ENCODE assay signal across 27 cellular contexts in the genomic region with DNA sequence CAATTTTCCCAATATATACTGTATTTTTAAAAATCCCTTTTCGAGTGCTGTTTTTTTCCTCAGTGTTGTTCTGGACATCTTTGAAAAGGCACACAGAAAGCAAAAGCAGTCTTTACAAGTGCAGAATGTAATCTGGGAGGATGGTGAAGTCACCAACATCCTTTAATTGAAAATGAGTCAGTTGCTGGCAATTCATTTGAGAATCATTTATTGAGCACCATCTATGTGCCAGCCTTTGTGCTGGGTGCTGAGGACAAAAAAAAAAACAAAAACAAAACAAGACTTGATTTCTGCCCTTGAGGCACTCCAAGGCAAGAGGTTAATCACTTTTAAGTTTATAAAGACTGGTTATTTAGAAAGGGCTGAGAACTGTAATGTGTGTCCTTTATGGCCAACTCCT.
"Had no signal": no experiment of that assay in that cellular context is flagged by ENCODE, and none has a peak within 500 bp of the region (broad histone marks: within the 10 kb centered on the region; RNA-seq: fewer than 3 reads in every experiment).

No MANE protein-coding gene starts in this region.

- H3K36me3 Mint-ChIP-seq: neural progenitor cell; stimulated activated memory B cell treated with anti-CD40 and anti-IgM and Interleukin-4, amounts not matched to agents 10 μg/mL and 1 μg/mL and 100 μg/mL, for 72 hours had no signal

- H3K79me2 ChIP-seq: hepatocyte, parathyroid adenoma had no signal

- H3K27ac ChIP-seq: dorsolateral prefrontal cortex, epithelial cell of prostate, foreskin keratinocyte, gastroesophageal sphincter, heart left ventricle, hepatocyte, left lung, neural progenitor cell, parathyroid adenoma, sigmoid colon, thoracic aorta, tibial nerve, upper lobe of left lung had no signal

- H2AFZ ChIP-seq: hepatocyte, neural progenitor cell, parathyroid adenoma had no signal

- H3K9me3 Mint-ChIP-seq: endodermal cell; naive thymus-derived CD4-positive, alpha-beta T cell; nephron; stimulated activated memory B cell treated with anti-CD40 and anti-IgM and Interleukin-4, amounts not matched to agents 10 μg/mL and 1 μg/mL and 100 μg/mL, for 72 hours had no signal

- H3K36me3 ChIP-seq: gastroesophageal sphincter, heart left ventricle, left lung, neural progenitor cell, sigmoid colon, thoracic aorta, tibial nerve, upper lobe of left lung had no signal

- H3K4me1 ChIP-seq: foreskin keratinocyte, gastroesophageal sphincter, heart left ventricle, left lung, parathyroid adenoma, sigmoid colon, tibial nerve, upper lobe of left lung had no signal

- H3K9me3 ChIP-seq: thoracic aorta, upper lobe of left lung had no signal

- H3K4me1 Mint-ChIP-seq: naive thymus-derived CD4-positive, alpha-beta T cell; nephron; stimulated activated memory B cell treated with anti-CD40 and anti-IgM and Interleukin-4, amounts not matched to agents 10 μg/mL and 1 μg/mL and 100 μg/mL, for 72 hours had no signal

- H3K4me2 ChIP-seq: hepatocyte, neural progenitor cell had no signal

- ATAC-seq: esophagus mucosa; foreskin keratinocyte; gastroesophageal sphincter; heart left ventricle; left cardiac atrium; left lung; naive thymus-derived CD4-positive, alpha-beta T cell; right cardiac atrium; stimulated activated memory B cell treated with anti-CD40 and anti-IgM and Interleukin-4, amounts not matched to agents 10 μg/mL and 1 μg/mL and 100 μg/mL, for 72 hours; stimulated activated naive CD8-positive, alpha-beta T cell treated with anti-CD3 and anti-CD28 coated beads, Interleukin-15, Interleukin-2, amounts not matched to agents 100 U/mL and 50 U/mL, for 24 hours had no signal

- H3K27ac Mint-ChIP-seq: endodermal cell; naive thymus-derived CD4-positive, alpha-beta T cell; nephron; neural progenitor cell; progenitor cell of endocrine pancreas; stimulated activated memory B cell treated with anti-CD40 and anti-IgM and Interleukin-4, amounts not matched to agents 10 μg/mL and 1 μg/mL and 100 μg/mL, for 72 hours had no signal

- H3K4me3 Mint-ChIP-seq: endodermal cell; naive thymus-derived CD4-positive, alpha-beta T cell; nephron; neural progenitor cell; stimulated activated memory B cell treated with anti-CD40 and anti-IgM and Interleukin-4, amounts not matched to agents 10 μg/mL and 1 μg/mL and 100 μg/mL, for 72 hours had no signal

- DNase-seq: effector CD8-positive, alpha-beta T cell; endodermal cell; foreskin keratinocyte; heart left ventricle; kidney; left cardiac atrium; left lung; midbrain; naive thymus-derived CD4-positive, alpha-beta T cell; right cardiac atrium; sigmoid colon; stimulated activated CD4-positive, alpha-beta T cell treated with anti-CD3 and anti-CD28 coated beads, Interleukin-2, amount 100 ng/mL, for 24 hours; stimulated activated CD4-positive, alpha-beta T cell treated with anti-CD3 and anti-CD28 coated beads, Interleukin-4, amount 100 ng/mL, for 24 hours; stimulated activated naive CD8-positive, alpha-beta T cell treated with anti-CD3 and anti-CD28 coated beads, Interleukin-15, Interleukin-2, amounts not matched to agents 100 U/mL and 50 U/mL, for 24 hours; upper lobe of left lung had no signal

- H3K9ac ChIP-seq: neural progenitor cell, parathyroid adenoma had no signal

- H3K4me3 ChIP-seq: dorsolateral prefrontal cortex, gastroesophageal sphincter, heart left ventricle, hepatocyte, left lung, neural progenitor cell, sigmoid colon, thoracic aorta, tibial nerve, upper lobe of left lung had no signal

- H3K27me3 ChIP-seq: dorsolateral prefrontal cortex, gastroesophageal sphincter, heart left ventricle, hepatocyte, left lung, neural progenitor cell, sigmoid colon, tibial nerve, upper lobe of left lung had no signal
